11 cellular contexts compared by ENCODE assay signal in the genomic region with DNA sequence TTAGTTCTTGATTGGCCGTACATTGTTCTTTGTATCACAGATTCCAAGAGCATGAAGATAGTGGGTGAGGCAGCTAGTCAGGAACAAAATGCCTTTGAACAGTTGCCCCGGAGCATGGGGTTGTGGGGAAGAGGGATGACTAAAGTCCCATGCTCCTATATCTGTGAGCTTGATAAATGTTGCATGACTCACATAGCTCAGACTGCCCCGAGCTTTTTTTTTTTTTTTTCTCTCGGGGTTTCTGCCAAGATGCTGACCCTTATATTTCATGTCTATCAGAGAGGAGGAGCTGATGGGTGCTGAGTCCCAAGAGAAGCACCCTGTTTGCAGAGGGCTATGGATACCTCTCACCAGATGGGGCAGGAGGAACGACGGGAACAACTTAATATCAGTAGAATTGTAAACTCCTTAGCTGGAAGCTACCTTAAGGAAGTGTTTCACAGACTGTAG. TPM values are rescaled to one million over a fixed set of nuclear protein-coding genes. Genes with fewer than 3 reads are reported as not detected.
DNase-seq lines count a peak whose midpoint lies in the region; TF ChIP-seq lines count a peak whose summit lies in the region.
"Had no signal": no experiment of that assay in that cellular context is flagged by ENCODE, and none has a peak within 500 bp of the region (broad histone marks: within the 10 kb centered on the region; RNA-seq: fewer than 3 reads in every experiment).

No MANE protein-coding gene starts in this region.

- no peak overlapping the region for H3K27ac Mint-ChIP-seq in T-helper 2 cell treated with Interferon-gamma antibody and Interleukin-4, amounts not matched to agents 5 μg/mL and 100 μg/mL, for 36 hours
- H3K27ac Mint-ChIP-seq: stimulated activated naive CD8-positive, alpha-beta T cell treated with anti-CD3 and anti-CD28 coated beads, Interleukin-15, Interleukin-2, amounts not matched to agents 100 ng/mL and 50 ng/mL, for 24 hours had no signal

- H3K36me3 ChIP-seq in BE2C, result no peaks in the 10 kb centered on the region
- H3K36me3 ChIP-seq: neutrophil, Peyer's patch had no signal

- H3K9me3 Mint-ChIP-seq in T-helper 2 cell treated with Interferon-gamma antibody and Interleukin-4, amounts not matched to agents 5 μg/mL and 100 μg/mL, for 36 hours, result no peaks in the 10 kb centered on the region
- H3K9me3 Mint-ChIP-seq: stimulated activated naive CD8-positive, alpha-beta T cell treated with anti-CD3 and anti-CD28 coated beads, Interleukin-15, Interleukin-2, amounts not matched to agents 100 ng/mL and 50 ng/mL, for 24 hours had no signal

- DNase-seq in BE2C (peak; percentile 18), NCI-H226 (peak; percentile 99), epithelial cell of esophagus (ENCODE audit: low read depth) (peak; percentile 99), myocyte (ENCODE audit: low read depth) (peak; percentile 93), GM13976 (ENCODE audit: low spot score) (no peak), SKM-1 (lab: John Stamatoyannopoulos, UW; ENCODE audit: unreplicated experiment) (no peak)
- DNase-seq in stimulated activated CD4-positive, alpha-beta T cell treated with anti-CD3 and anti-CD28 coated beads, Interleukin-4, amount 100 ng/mL, for 4 hours, result no peak
- DNase-seq in T-helper 2 cell treated with Interferon-gamma antibody and Interleukin-4, amounts not matched to agents 5 μg/mL and 100 μg/mL, for 36 hours (ENCODE audit: low spot score), result no peak

- H3K4me1 Mint-ChIP-seq in T-helper 2 cell treated with Interferon-gamma antibody and Interleukin-4, amounts not matched to agents 5 μg/mL and 100 μg/mL, for 36 hours (ENCODE audit: low read depth), result no peaks in the 10 kb centered on the region

- no peaks in the 10 kb centered on the region for H3K9me3 ChIP-seq in BE2C
- H3K9me3 ChIP-seq: neutrophil, Peyer's patch had no signal

- H3K4me3 Mint-ChIP-seq in T-helper 2 cell treated with Interferon-gamma antibody and Interleukin-4, amounts not matched to agents 5 μg/mL and 100 μg/mL, for 36 hours, result no peak overlapping the region
- H3K4me3 Mint-ChIP-seq: stimulated activated naive CD8-positive, alpha-beta T cell treated with anti-CD3 and anti-CD28 coated beads, Interleukin-15, Interleukin-2, amounts not matched to agents 100 ng/mL and 50 ng/mL, for 24 hours had no signal

- TF ChIP-seq CTCF in BE2C (IDR thresholded peaks at IDR 0.05; ENCODE audit: low read depth, low read length) (no peak), epithelial cell of esophagus (IDR thresholded peaks at IDR 0.05; ENCODE audit: insufficient read depth, low read depth, low read length, missing control alignments) (no peak), GM13976 (IDR thresholded peaks at IDR 0.05; ENCODE audit: borderline replicate concordance, control extremely low read depth, extremely low read depth, insufficient read depth, missing control alignments) (no peak)

- no peaks in the 10 kb centered on the region for H3K36me3 Mint-ChIP-seq in T-helper 2 cell treated with Interferon-gamma antibody and Interleukin-4, amounts not matched to agents 5 μg/mL and 100 μg/mL, for 36 hours (ENCODE audit: low read depth)

- no peaks in the 10 kb centered on the region for H3K27me3 ChIP-seq in BE2C
- H3K27me3 ChIP-seq: neutrophil, Peyer's patch had no signal

- H3K4me3 ChIP-seq in BE2C (ENCODE audit: low read depth, low read length) (no peak overlapping the region), epithelial cell of esophagus (ENCODE audit: low read length) (no peak overlapping the region)
- H3K4me3 ChIP-seq: Peyer's patch had no signal

- H3K27me3 Mint-ChIP-seq in T-helper 2 cell treated with Interferon-gamma antibody and Interleukin-4, amounts not matched to agents 5 μg/mL and 100 μg/mL, for 36 hours (ENCODE audit: low read depth), result peaks cover 3% of the 10 kb centered on the region
- H3K27me3 Mint-ChIP-seq: stimulated activated naive CD8-positive, alpha-beta T cell treated with anti-CD3 and anti-CD28 coated beads, Interleukin-15, Interleukin-2, amounts not matched to agents 100 ng/mL and 50 ng/mL, for 24 hours had no signal

- H3K4me1 ChIP-seq in BE2C, result peaks cover under 1% of the 10 kb centered on the region

- in situ Hi-C loops in GM13976 (cut with MboI; ENCODE audit: low sequenced_read_pairs, unreplicated experiment), result no loop called here

RNA-seq across cellular contexts. Expression of gene SRRM1, which starts 40.6 kb away (rescaled TPM):
- polyA plus RNA-seq in BE2C (2012; ENCODE audit: insufficient read depth, insufficient read length, low read depth), result 41.5 TPM
- total RNA-seq in myocyte, result 58.6 and 63.5 TPM in 2 replicates
- polyA plus RNA-seq in myocyte (2012), result 55.5 TPM

Comparison
In these comparisons a context has a peak if more than half of its experiments do, and no peak if none do; other contexts are left out.
1. DNase-seq: peak in BE2C (single experiment), NCI-H226 (single experiment), epithelial cell of esophagus (single experiment) and myocyte (single experiment); none in GM13976 (single experiment), stimulated activated CD4-positive, alpha-beta T cell treated with anti-CD3 and anti-CD28 coated beads, Interleukin-4, amount 100 ng/mL, for 4 hours (0 of 2), SKM-1 (single experiment) and T-helper 2 cell treated with Interferon-gamma antibody and Interleukin-4, amounts not matched to agents 5 μg/mL and 100 μg/mL, for 36 hours (single experiment).